13 cellular contexts compared by ENCODE assay signal in genomic region chr20:45049438-45049837, GRCh38. TPM values are rescaled to one million over a fixed set of nuclear protein-coding genes. Genes with fewer than 3 reads are reported as not detected.
DNase-seq lines count a peak whose midpoint lies in the region; ATAC-seq and TF ChIP-seq lines count a peak whose summit lies in the region.
"Had no signal": no experiment of that assay in that cellular context is flagged by ENCODE, and none has a peak within 500 bp of the region (broad histone marks: within the 10 kb centered on the region; RNA-seq: fewer than 3 reads in every experiment).

No MANE protein-coding gene starts in this region.

- TF ChIP-seq CTCF in right atrium auricular region (IDR thresholded peaks at IDR 0.05) (no peak), tibial nerve (IDR thresholded peaks at IDR 0.05) (no peak), thyroid gland (IDR thresholded peaks at IDR 0.05) (no peak)

- DNase-seq in right atrium auricular region (ENCODE audit: low spot score) = no peak
- no peak for DNase-seq in Right ventricle myocardium inferior (ENCODE audit: missing footprints)
- no peak for DNase-seq in activated CD4-positive, alpha-beta memory T cell treated with anti-CD3 and anti-CD28 coated beads, Interleukin-2, amount 10 ng/mL, durations not matched to agents 7 days and 5 days
- DNase-seq in tibial nerve (ENCODE audit: low spot score in 2 of 2) = no peak
- DNase-seq in COR-L47 (lab: John Stamatoyannopoulos, UW) = no peak
- no peak for DNase-seq in SHP77 (lab: John Stamatoyannopoulos, UW)
- no peak for DNase-seq in thyroid gland
- DNase-seq: Caco-2, colonic mucosa, NCI-H1417 treated with DMSO at 0.1 percent for 48 hours, NCI-H524 treated with DMSO at 0.1 percent for 48 hours had no signal

- POLR2A ChIA-PET in activated CD4-positive, alpha-beta memory T cell treated with anti-CD3 and anti-CD28 coated beads, Interleukin-2, amount 10 ng/mL, durations not matched to agents 7 days and 5 days (lab: Charles Lee) = no interaction called here

- H3K27ac ChIP-seq in right atrium auricular region (peak overlapping the region; percentile 37 to 72), layer of hippocampus (ENCODE audit: low read depth, low read length) (peak overlapping the region; percentile 67), tibial nerve (peak overlapping the region in 3 of 4 donors; percentile 1 to 79 (median 71)), thyroid gland (no peak overlapping the region)
- H3K27ac ChIP-seq: colonic mucosa had no signal

- H3K27me3 ChIP-seq in right atrium auricular region = no peaks in the 10 kb centered on the region
- no peaks in the 10 kb centered on the region for H3K27me3 ChIP-seq in layer of hippocampus (ENCODE audit: control insufficient read depth, insufficient read depth, low read length)
- H3K27me3 ChIP-seq in tibial nerve = no peaks in the 10 kb centered on the region
- H3K27me3 ChIP-seq in thyroid gland = no peaks in the 10 kb centered on the region
- H3K27me3 ChIP-seq: colonic mucosa had no signal

- H3K4me3 ChIP-seq in right atrium auricular region (no peak overlapping the region), tibial nerve (no peak overlapping the region), thyroid gland (replicated peaks in 1 of 3) (no peak overlapping the region)
- H3K4me3 ChIP-seq: colonic mucosa had no signal

- H3K4me1 ChIP-seq in right atrium auricular region (peaks cover 0 to 45% of the 10 kb centered on the region in 2 donors), tibial nerve (peaks cover 3 to 56% (median 32%) of the 10 kb centered on the region in 4 donors), thyroid gland (peaks cover 9 to 17% of the 10 kb centered on the region in 2 donors)
- H3K4me1 ChIP-seq: Caco-2, colonic mucosa had no signal

- ATAC-seq in Right ventricle myocardium inferior = no peak

- CTCF ChIA-PET in activated CD4-positive, alpha-beta memory T cell treated with anti-CD3 and anti-CD28 coated beads, Interleukin-2, amount 10 ng/mL, durations not matched to agents 7 days and 5 days (lab: Charles Lee) = interaction anchor here (1.0 to 3.8 kb wide), 6 partner anchors 28 to 270 kb away, joined by 3 to 28 read pairs (median 4); no protein-coding TSS in a partner anchor

- peaks cover 62% of the 10 kb centered on the region for H3K36me3 Mint-ChIP-seq in activated CD4-positive, alpha-beta memory T cell treated with anti-CD3 and anti-CD28 coated beads, Interleukin-2, amount 10 ng/mL, durations not matched to agents 7 days and 5 days (ENCODE audit: low read depth)

- H3K27ac Mint-ChIP-seq in activated CD4-positive, alpha-beta memory T cell treated with anti-CD3 and anti-CD28 coated beads, Interleukin-2, amount 10 ng/mL, durations not matched to agents 7 days and 5 days = peak overlapping the region; percentile 28

- H3K4me1 Mint-ChIP-seq in activated CD4-positive, alpha-beta memory T cell treated with anti-CD3 and anti-CD28 coated beads, Interleukin-2, amount 10 ng/mL, durations not matched to agents 7 days and 5 days = peaks cover 55% of the 10 kb centered on the region

- no peaks in the 10 kb centered on the region for H3K9me3 Mint-ChIP-seq in activated CD4-positive, alpha-beta memory T cell treated with anti-CD3 and anti-CD28 coated beads, Interleukin-2, amount 10 ng/mL, durations not matched to agents 7 days and 5 days

- no peak overlapping the region for H3K4me3 Mint-ChIP-seq in activated CD4-positive, alpha-beta memory T cell treated with anti-CD3 and anti-CD28 coated beads, Interleukin-2, amount 10 ng/mL, durations not matched to agents 7 days and 5 days

- WGBS in tibial nerve, 2 donors = 46 to 53% methylated on average over 3 of the region's 3 CpGs
- WGBS in thyroid gland, 2 donors = 79 to 85% methylated on average over 3 of the region's 3 CpGs

- TF ChIP-seq POLR2A in tibial nerve (IDR thresholded peaks at IDR 0.05) (no peak), thyroid gland (IDR thresholded peaks at IDR 0.05) (no peak)

- no peak for TF ChIP-seq EP300 in tibial nerve (IDR thresholded peaks at IDR 0.05)

- intact Hi-C loops in Right ventricle myocardium inferior (cut with DNase I) (no loop called here), thyroid gland (cut with DNase I) (loop anchor here (10.0 kb wide), 1 partner anchor 45 kb away; no protein-coding TSS in a partner anchor)

- H3K36me3 ChIP-seq in right atrium auricular region (no peaks in the 10 kb centered on the region), tibial nerve (no peaks in the 10 kb centered on the region), thyroid gland (no peaks in the 10 kb centered on the region)
- H3K36me3 ChIP-seq: colonic mucosa had no signal

- H3K9me3 ChIP-seq in right atrium auricular region (no peaks in the 10 kb centered on the region), tibial nerve (no peaks in the 10 kb centered on the region), thyroid gland (no peaks in the 10 kb centered on the region)
- H3K9me3 ChIP-seq: Caco-2, colonic mucosa had no signal

- no peaks in the 10 kb centered on the region for H3K27me3 Mint-ChIP-seq in activated CD4-positive, alpha-beta memory T cell treated with anti-CD3 and anti-CD28 coated beads, Interleukin-2, amount 10 ng/mL, durations not matched to agents 7 days and 5 days

RNA-seq across cellular contexts. Expression of gene KCNS1, which starts 51.5 kb away (rescaled TPM):
- total RNA-seq in right atrium auricular region (under 1 TPM; 0.33 to 0.39 TPM), Right ventricle myocardium inferior (not detected), tibial nerve (under 1 TPM in 2 of 4 donors, not detected in 2; 0.21 to 0.22 TPM), thyroid gland (under 1 TPM in 2 of 4 donors, not detected in 2; 0.20 to 0.78 TPM)
- under 1 TPM; 0.13 TPM for total RNA-seq in activated CD4-positive, alpha-beta memory T cell treated with anti-CD3 and anti-CD28 coated beads, Interleukin-2, amount 10 ng/mL, durations not matched to agents 7 days and 5 days
- total RNA-seq: mononuclear cell had no signal

Comparison
In these comparisons a context has a peak if more than half of its experiments do, and no peak if none do; other contexts are left out.
1. H3K27ac ChIP-seq: peak in right atrium auricular region (2 of 2), layer of hippocampus (single experiment) and tibial nerve (3 of 4); none in thyroid gland (0 of 3).